8 cellular contexts compared by ENCODE assay signal in the genomic region with DNA sequence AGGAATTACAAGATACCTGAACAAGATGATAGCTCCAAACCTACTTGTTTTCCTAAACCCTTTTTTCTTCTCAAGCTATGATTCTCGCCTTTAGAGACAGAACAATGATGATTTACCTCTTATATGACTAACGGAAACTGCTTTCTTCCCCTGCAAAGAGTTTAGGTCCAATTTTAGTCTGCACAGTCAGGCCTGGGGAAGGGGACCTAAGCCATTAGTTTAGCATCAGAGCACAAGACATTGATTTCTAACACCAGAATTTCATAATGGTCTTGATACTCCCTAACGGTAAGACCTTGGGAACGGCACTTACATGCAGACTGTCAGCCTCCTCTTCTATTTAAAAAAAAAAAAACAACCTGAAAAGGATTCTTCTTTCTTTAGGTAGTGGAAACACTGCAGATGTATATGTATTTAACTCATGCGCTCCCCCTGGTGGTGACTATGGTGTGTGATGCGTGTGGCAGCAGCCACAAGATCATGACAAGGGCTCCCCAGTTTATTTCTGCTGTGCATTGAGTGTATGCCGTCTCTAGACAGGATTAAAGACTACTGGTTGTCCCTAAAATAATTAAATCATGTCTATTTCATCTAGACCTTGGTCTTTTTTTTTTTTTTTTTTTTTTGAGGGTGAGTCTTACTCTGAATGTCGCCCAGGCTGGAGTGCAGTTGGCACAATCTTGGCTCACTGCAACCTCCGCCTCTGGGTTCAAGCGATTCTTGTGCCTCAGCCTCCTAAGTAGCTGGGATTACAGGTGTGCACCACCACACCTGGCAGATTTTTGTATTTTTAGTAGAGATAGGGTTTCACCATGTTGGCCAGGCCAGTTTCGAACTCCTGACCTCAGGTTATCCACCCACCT. TPM values are rescaled to one million over a fixed set of nuclear protein-coding genes. Genes with fewer than 3 reads are reported as not detected.
DNase-seq lines count a peak whose midpoint lies in the region; ATAC-seq and TF ChIP-seq lines count a peak whose summit lies in the region.

No MANE protein-coding gene starts in this region.

- TF ChIP-seq EP300 in Ishikawa (IDR thresholded peaks at IDR 0.05; ENCODE audit: borderline replicate concordance), result no peak

- H3K27ac Mint-ChIP-seq in Caco-2 (ENCODE audit: unreplicated experiment) (no peak overlapping the region), naive B cell (peak overlapping the region in 1 of 6 donors; percentile 63)

- intact Hi-C loops in Caco-2 (cut with micrococcal nuclease; ENCODE audit: unreplicated experiment), result loop anchor here (1.0 kb wide), 3 partner anchors 86 to 240 kb away; no protein-coding TSS in a partner anchor

- peak; percentile 80 to 81 for DNase-seq in Caco-2
- peak; percentile 89 for DNase-seq in activated CD8-positive, alpha-beta memory T cell treated with anti-CD3 and anti-CD28 coated beads, Interleukin-2, amount 50 U/mL, for 4 hours
- DNase-seq in naive B cell, result peak; percentile 74
- peak; percentile 70 to 82 for DNase-seq in stimulated activated CD8-positive, alpha-beta memory T cell treated with anti-CD3 and anti-CD28 coated beads, Interleukin-7, amount 100 ng/mL, for 4 hours (ENCODE audit: low read depth in 2 of 2)

- H3K27ac ChIP-seq in OCI-LY3 (ENCODE audit: low read length), result no peak overlapping the region

- no peak overlapping the region for H3K4me2 ChIP-seq in OCI-LY3 (ENCODE audit: low read length)

- TF ChIP-seq CTCF in Caco-2 (IDR thresholded peaks at IDR 0.05; ENCODE audit: insufficient read depth in 1 of 2, low read depth in 1 of 2, low read length in 1 of 2, severe bottlenecking in 1 of 2, unreplicated experiment in 1 of 2) (peak; percentile 69 to 71), OCI-LY3 (IDR thresholded peaks at IDR 0.05; ENCODE audit: low read depth, low read length) (peak; percentile 63)

- POLR2A ChIA-PET in Caco-2 (lab: Charles Lee), result no interaction called here

- no peaks in the 10 kb centered on the region for H3K79me2 ChIP-seq in OCI-LY3 (ENCODE audit: low read length)

- H3K4me3 Mint-ChIP-seq in Caco-2 (ENCODE audit: unreplicated experiment), result no peak overlapping the region
- no peak overlapping the region for H3K4me3 Mint-ChIP-seq in naive B cell

- H3K27me3 ChIP-seq in Caco-2 (replicated peaks; ENCODE audit: control insufficient read depth, insufficient read depth, low read length), result no peaks in the 10 kb centered on the region
- H3K27me3 ChIP-seq in OCI-LY3 (ENCODE audit: low read depth, low read length), result no peaks in the 10 kb centered on the region

- no peaks in the 10 kb centered on the region for H3K27me3 Mint-ChIP-seq in Caco-2 (ENCODE audit: insufficient read depth, unreplicated experiment)
- H3K27me3 Mint-ChIP-seq in naive B cell, result no peaks in the 10 kb centered on the region

- H3K9me3 Mint-ChIP-seq in Caco-2 (ENCODE audit: unreplicated experiment), result no peaks in the 10 kb centered on the region
- no peaks in the 10 kb centered on the region for H3K9me3 Mint-ChIP-seq in naive B cell

- peaks cover 9% of the 10 kb centered on the region for H3K36me3 Mint-ChIP-seq in Caco-2 (ENCODE audit: insufficient read depth, unreplicated experiment)
- H3K36me3 Mint-ChIP-seq in naive B cell, result peaks cover 10 to 11% of the 10 kb centered on the region in 2 donors

- TF ChIP-seq RAD21 in Ishikawa (IDR thresholded peaks at IDR 0.05; ENCODE audit: low read depth), result peak; percentile 76

- ATAC-seq in esophagus mucosa, result peak; percentile 94
- peak; percentile 85 to 98 for ATAC-seq in naive B cell (ENCODE audit: low read depth in 2 of 2)
- no peak for ATAC-seq in GM18519 (IDR thresholded peaks at IDR 0.05; ENCODE audit: low FRiP score, unreplicated experiment)

- BruUV-seq in Caco-2 (replicated peaks; lab: Mats Ljungman, UMichigan), result no TSS peak

- H3K4me1 ChIP-seq in Caco-2, result no peaks in the 10 kb centered on the region
- H3K4me1 ChIP-seq in OCI-LY3 (ENCODE audit: low read length), result no peaks in the 10 kb centered on the region

- H3K36me3 ChIP-seq in Caco-2 (ENCODE audit: control insufficient read depth, insufficient read depth, low read length) (no peaks in the 10 kb centered on the region), OCI-LY3 (replicated peaks; ENCODE audit: low read depth, low read length) (peaks cover 4% of the 10 kb centered on the region)

- CTCF ChIA-PET in Caco-2 (lab: Charles Lee), result interaction anchor here (0.6 to 1.1 kb wide), 3 partner anchors 26 to 240 kb away, joined by 3 to 7 read pairs (median 3); no protein-coding TSS in a partner anchor

- H3K4me1 Mint-ChIP-seq in Caco-2 (ENCODE audit: low read depth, unreplicated experiment) (peaks cover 7% of the 10 kb centered on the region), naive B cell (peaks cover 6 to 17% (median 9%) of the 10 kb centered on the region in 3 donors)

- H3K9me3 ChIP-seq in Caco-2 (no peaks in the 10 kb centered on the region), OCI-LY3 (ENCODE audit: insufficient read depth, low read length) (no peaks in the 10 kb centered on the region)

- no peak overlapping the region for H3K9ac ChIP-seq in OCI-LY3 (ENCODE audit: low read length)

- H4K20me1 ChIP-seq in OCI-LY3 (ENCODE audit: insufficient read depth, low read length), result no peaks in the 10 kb centered on the region

- H2AFZ ChIP-seq in OCI-LY3 (ENCODE audit: low read depth, low read length), result no peak overlapping the region

- H3K4me3 ChIP-seq in Caco-2 (ENCODE audit: low read depth, low read length), result no peak overlapping the region
- H3K4me3 ChIP-seq in OCI-LY3 (ENCODE audit: low read length), result no peak overlapping the region

TF ChIP-seq in Ishikawa, 13 proteins besides CTCF, POLR2A, EP300 and RAD21:
- TF ChIP-seq NFIC (IDR thresholded peaks at IDR 0.05) (no peak), CREB1 (IDR thresholded peaks at IDR 0.05; ENCODE audit: low read depth) (no peak), YY1 (IDR thresholded peaks at IDR 0.05; ENCODE audit: low read depth) (no peak), TEAD4 (IDR thresholded peaks at IDR 0.05) (no peak), FOXM1 (IDR thresholded peaks at IDR 0.05; ENCODE audit: borderline replicate concordance, low read depth) (no peak), CEBPB (IDR thresholded peaks at IDR 0.05) (no peak), EGR1 (IDR thresholded peaks at IDR 0.05) (no peak), REST (IDR thresholded peaks at IDR 0.05; ENCODE audit: low read depth) (no peak), ZBTB7A (IDR thresholded peaks at IDR 0.05; ENCODE audit: low read depth) (no peak), USF1 (IDR thresholded peaks at IDR 0.05) (no peak), TAF1 (IDR thresholded peaks at IDR 0.05; ENCODE audit: low read depth) (no peak), TCF12 (IDR thresholded peaks at IDR 0.05; ENCODE audit: low read depth) (no peak)
- TF ChIP-seq, protein P1, sequence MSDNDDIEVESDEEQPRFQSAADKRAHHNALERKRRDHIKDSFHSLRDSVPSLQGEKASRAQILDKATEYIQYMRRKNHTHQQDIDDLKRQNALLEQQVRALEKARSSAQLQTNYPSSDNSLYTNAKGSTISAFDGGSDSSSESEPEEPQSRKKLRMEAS (IDR thresholded peaks at IDR 0.05), result no peak

RNA-seq across cellular contexts. Expression of gene TMEM222, which starts 37.3 kb away (rescaled TPM):
- 26.7 and 32.3 TPM in 2 replicates for total RNA-seq in Caco-2 (2022)
- total RNA-seq in esophagus mucosa, result 38.6 TPM
- 10 to 100 TPM; 59.7 to 80.2 (median 74.2) TPM for polyA plus RNA-seq in naive B cell (ENCODE audit: low read depth in 6 of 6)

RNA-seq across cellular contexts. Expression of gene WDTC1, which starts 50.2 kb away (rescaled TPM):
- total RNA-seq in Caco-2 (2022) (15.1 and 17.2 TPM in 2 replicates), esophagus mucosa (16.3 TPM)
- polyA plus RNA-seq in naive B cell (ENCODE audit: low read depth in 6 of 6), result 10 to 100 TPM in 1 of 6 donors, 1 to 10 TPM in 5; 2.0 to 11.2 (median 8.2) TPM

RNA-seq across cellular contexts. Expression of gene SYTL1, which starts 57.2 kb away (rescaled TPM):
- total RNA-seq in Caco-2 (2022) (11.0 and 11.2 TPM in 2 replicates), esophagus mucosa (113 TPM)
- 100 to 1,000 TPM in 1 of 6 donors, 10 to 100 TPM in 5; 63.3 to 110 (median 79.9) TPM for polyA plus RNA-seq in naive B cell (ENCODE audit: low read depth in 6 of 6)
